In the genomic region with DNA sequence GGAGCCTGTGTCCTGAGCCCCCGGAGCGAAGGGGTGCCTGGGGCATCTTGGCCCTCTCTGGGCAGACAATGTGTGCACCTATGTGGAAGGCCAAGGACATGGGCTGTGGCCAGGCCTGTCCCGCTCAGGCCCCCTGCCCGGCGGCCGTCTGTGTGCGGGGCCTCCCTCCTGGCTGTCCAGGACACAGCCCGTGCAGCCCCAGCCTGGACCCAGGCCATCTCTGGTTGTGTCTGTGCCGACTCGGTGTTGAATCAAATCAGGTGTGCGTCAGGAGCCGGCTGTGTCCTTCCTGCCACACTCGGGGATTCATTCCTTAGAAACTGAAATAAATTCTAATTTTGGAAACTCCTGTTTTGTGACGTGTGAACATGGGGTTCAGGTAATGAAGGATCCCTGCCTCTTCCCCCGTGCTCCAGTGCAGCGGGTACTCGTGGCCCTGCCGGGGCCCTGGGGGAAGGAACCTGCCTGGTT, we compare ENCODE assay signal across 15 cellular contexts. TPM values are rescaled to one million over a fixed set of nuclear protein-coding genes. Genes with fewer than 3 reads are reported as not detected.
DNase-seq lines count a peak whose midpoint lies in the region; ATAC-seq, FAIRE-seq and TF ChIP-seq lines count a peak whose summit lies in the region.
"Had no signal": no experiment of that assay in that cellular context is flagged by ENCODE, and none has a peak within 500 bp of the region (broad histone marks: within the 10 kb centered on the region; RNA-seq: fewer than 3 reads in every experiment).

No MANE protein-coding gene starts in this region.

- H3K9me3 Mint-ChIP-seq in activated CD4-positive, alpha-beta T cell treated with anti-CD3 and anti-CD28 coated beads for 36 hours (ENCODE audit: low read depth) = no peaks in the 10 kb centered on the region
- H3K9me3 Mint-ChIP-seq in endodermal cell = peaks cover 3% of the 10 kb centered on the region

- H3K4me3 ChIP-seq in RWPE2 (ENCODE audit: severe bottlenecking) (no peak overlapping the region), endodermal cell (ENCODE audit: low read length) (peak overlapping the region; percentile 83), psoas muscle (peak overlapping the region; percentile 91), vagina (no peak overlapping the region)

- peaks cover 20% of the 10 kb centered on the region for H3K4me1 Mint-ChIP-seq in activated CD4-positive, alpha-beta T cell treated with anti-CD3 and anti-CD28 coated beads for 36 hours
- H3K4me1 Mint-ChIP-seq in endodermal cell = peaks cover 9% of the 10 kb centered on the region

- no peak for FAIRE-seq in urothelium cell line (lab: Jason Lieb, UNC)
- FAIRE-seq: A549, GM19239, K562 had no signal

- POLR2A ChIA-PET in activated CD4-positive, alpha-beta T cell treated with anti-CD3 and anti-CD28 coated beads for 36 hours (lab: Charles Lee) = no interaction called here

- ATAC-seq in activated CD4-positive, alpha-beta T cell treated with anti-CD3 and anti-CD28 coated beads for 36 hours = no peak
- ATAC-seq in RWPE2 (ENCODE audit: low read depth) = no peak
- no peak for ATAC-seq in psoas muscle

- no peak overlapping the region for H3K27ac Mint-ChIP-seq in activated CD4-positive, alpha-beta T cell treated with anti-CD3 and anti-CD28 coated beads for 36 hours
- peak overlapping the region; percentile 58 for H3K27ac Mint-ChIP-seq in endodermal cell

- H3K27me3 ChIP-seq in RWPE2 (ENCODE audit: insufficient read depth, poor library complexity, severe bottlenecking) (no peaks in the 10 kb centered on the region), endodermal cell (ENCODE audit: control insufficient read depth, insufficient read depth, low read length, poor library complexity, severe bottlenecking) (no peaks in the 10 kb centered on the region), psoas muscle (ENCODE audit: insufficient read depth in 3 of 3, low read length in 2 of 3) (no peaks in the 10 kb centered on the region), vagina (no peaks in the 10 kb centered on the region)
- H3K27me3 ChIP-seq: transverse colon had no signal

- TF ChIP-seq POLR2A in vagina (IDR thresholded peaks at IDR 0.05) = no peak

- intact Hi-C loops in activated CD4-positive, alpha-beta T cell treated with anti-CD3 and anti-CD28 coated beads for 36 hours (cut with DNase I, micrococcal nuclease) = loop anchor here in 1 of 2 experiments (10.0 kb wide), 1 partner anchor 264 kb away; no protein-coding TSS in a partner anchor
- intact Hi-C loops in psoas muscle (cut with DNase I) = no loop called here
- intact Hi-C loops in vagina (cut with DNase I) = loop anchor here (10.0 kb wide), 1 partner anchor 274 kb away; no protein-coding TSS in a partner anchor

- H3K36me3 ChIP-seq in RWPE2 (ENCODE audit: low read depth) = peaks cover 51% of the 10 kb centered on the region
- peaks cover 28% of the 10 kb centered on the region for H3K36me3 ChIP-seq in endodermal cell (ENCODE audit: control insufficient read depth, insufficient read depth, low read length)
- H3K36me3 ChIP-seq in psoas muscle (ENCODE audit: insufficient read depth in 1 of 2, low read depth in 1 of 2) = peaks cover under 1 to 62% of the 10 kb centered on the region in 2 donors
- peaks cover 0 to 25% of the 10 kb centered on the region in 2 donors for H3K36me3 ChIP-seq in vagina

- peak overlapping the region; percentile 50 for H3K27ac ChIP-seq in RWPE2 (ENCODE audit: poor library complexity, severe bottlenecking)
- H3K27ac ChIP-seq in endodermal cell (ENCODE audit: low read depth, low read length) = no peak overlapping the region
- no peak overlapping the region for H3K27ac ChIP-seq in psoas muscle
- no peak overlapping the region for H3K27ac ChIP-seq in vagina

- H3K27me3 Mint-ChIP-seq in activated CD4-positive, alpha-beta T cell treated with anti-CD3 and anti-CD28 coated beads for 36 hours = no peaks in the 10 kb centered on the region
- H3K27me3 Mint-ChIP-seq in endodermal cell (ENCODE audit: insufficient read depth) = peaks cover 3% of the 10 kb centered on the region

- peaks cover 26% of the 10 kb centered on the region for H3K36me3 Mint-ChIP-seq in activated CD4-positive, alpha-beta T cell treated with anti-CD3 and anti-CD28 coated beads for 36 hours (ENCODE audit: low read depth)
- H3K36me3 Mint-ChIP-seq in endodermal cell (ENCODE audit: low read depth) = peaks cover 19% of the 10 kb centered on the region

- peak overlapping the region; percentile 66 for H3K4me3 Mint-ChIP-seq in activated CD4-positive, alpha-beta T cell treated with anti-CD3 and anti-CD28 coated beads for 36 hours
- peak overlapping the region; percentile 67 for H3K4me3 Mint-ChIP-seq in endodermal cell

- no peaks in the 10 kb centered on the region for H3K9me3 ChIP-seq in RWPE2 (ENCODE audit: severe bottlenecking)
- H3K9me3 ChIP-seq in endodermal cell (ENCODE audit: control insufficient read depth, low read length) = peaks cover 7% of the 10 kb centered on the region
- H3K9me3 ChIP-seq in psoas muscle = no peaks in the 10 kb centered on the region
- no peaks in the 10 kb centered on the region for H3K9me3 ChIP-seq in vagina
- H3K9me3 ChIP-seq: transverse colon had no signal

- DNase-seq in activated CD4-positive, alpha-beta T cell treated with anti-CD3 and anti-CD28 coated beads for 36 hours = no peak
- no peak for DNase-seq in activated CD4-positive, alpha-beta T cell treated with anti-CD3 and anti-CD28 coated beads, Interleukin-2, amount 50 U/mL, for 48 hours
- DNase-seq in RWPE2 (ENCODE audit: low spot score) (no peak), endodermal cell (no peak), psoas muscle (no peak), AG20443 (ENCODE audit: low spot score) (no peak), vagina (ENCODE audit: extremely low spot score in 2 of 2) (no peak), urothelium cell line (ENCODE audit: low spot score) (no peak)
- DNase-seq: cortex of kidney, NCI-H2171, SHP77 treated with DMSO at 0.1 percent for 48 hours, transverse colon had no signal

- H3K4me1 ChIP-seq in RWPE2 (ENCODE audit: insufficient read depth, poor library complexity, severe bottlenecking) (no peaks in the 10 kb centered on the region), endodermal cell (ENCODE audit: control insufficient read depth, insufficient read depth, low read length) (peaks cover 6% of the 10 kb centered on the region), psoas muscle (peaks cover 11% of the 10 kb centered on the region), vagina (peaks cover 32% of the 10 kb centered on the region)
- H3K4me1 ChIP-seq: A549 had no signal

- CTCF ChIA-PET in activated CD4-positive, alpha-beta T cell treated with anti-CD3 and anti-CD28 coated beads for 36 hours (lab: Charles Lee) = interaction anchor here (0.6 kb wide), 1 partner anchor 432 kb away, joined by 3 read pairs; no protein-coding TSS in a partner anchor

- TF ChIP-seq CTCF in RWPE2 (IDR thresholded peaks at IDR 0.05; ENCODE audit: poor library complexity, severe bottlenecking) (no peak), endodermal cell (conservative IDR thresholded peaks at IDR 0.05) (no peak), psoas muscle (IDR thresholded peaks at IDR 0.05) (no peak), vagina (IDR thresholded peaks at IDR 0.05) (no peak)

- peak overlapping the region; percentile 25 for H3K9ac ChIP-seq in endodermal cell (ENCODE audit: extremely low read depth, low read length, poor library complexity, severe bottlenecking)

- 87 to 95% methylated on average over 14 to 18 of the region's 18 CpGs for WGBS in endodermal cell (ENCODE audit: insufficient coverage in 1 of 2, insufficient read length in 1 of 2), 2 experiments
- WGBS in psoas muscle, 3 donors = 67 to 79% (median 69%) methylated on average over 18 of the region's 18 CpGs

RNA-seq across cellular contexts. Expression of a gene that starts 1.5 kb away (rescaled TPM):
- 10 to 100 TPM; 14.4 to 18.3 TPM for total RNA-seq in activated CD4-positive, alpha-beta T cell treated with anti-CD3 and anti-CD28 coated beads for 36 hours
- total RNA-seq in endodermal cell (10 to 100 TPM; 22.2 to 22.9 TPM), psoas muscle (10 to 100 TPM in 3 of 4 donors, 1 to 10 TPM in 1; 10.0 to 26.6 (median 15.9) TPM), vagina (39.0 TPM)
- polyA plus RNA-seq in endodermal cell (2013, experiment 1 of 2) = 17.4 TPM
- 17.2 TPM for polyA plus RNA-seq in endodermal cell (2013, experiment 2 of 2)
- polyA plus RNA-seq in psoas muscle = 10 to 100 TPM; 18.0 to 22.3 (median 20.6) TPM

RNA-seq across cellular contexts. Expression of a gene that starts 13.6 kb away (rescaled TPM):
- total RNA-seq in activated CD4-positive, alpha-beta T cell treated with anti-CD3 and anti-CD28 coated beads for 36 hours = 10 to 100 TPM; 60.7 to 74.5 TPM
- 10 to 100 TPM; 49.6 to 56.4 TPM for total RNA-seq in endodermal cell
- 34.2 TPM for polyA plus RNA-seq in endodermal cell (2013, experiment 1 of 2)
- 30.6 TPM for polyA plus RNA-seq in endodermal cell (2013, experiment 2 of 2)
- total RNA-seq in psoas muscle = 10 to 100 TPM; 19.9 to 29.5 (median 24.0) TPM
- polyA plus RNA-seq in psoas muscle = 10 to 100 TPM; 30.6 to 52.1 (median 46.8) TPM
- 40.3 TPM for total RNA-seq in vagina

RNA-seq across cellular contexts. Expression of a gene that starts 28.8 kb away (rescaled TPM):
- 1 to 10 TPM; 2.2 to 2.7 TPM for total RNA-seq in activated CD4-positive, alpha-beta T cell treated with anti-CD3 and anti-CD28 coated beads for 36 hours
- total RNA-seq in endodermal cell = 10 to 100 TPM in 1 of 2 donors, 1 to 10 TPM in 1; 8.8 to 11.2 TPM
- polyA plus RNA-seq in endodermal cell (2013, experiment 1 of 2) = 1.6 TPM
- polyA plus RNA-seq in endodermal cell (2013, experiment 2 of 2) = 1.4 TPM
- under 1 TPM in 3 of 4 donors, not detected in 1; 0.16 to 0.69 (median 0.25) TPM for total RNA-seq in psoas muscle
- polyA plus RNA-seq in psoas muscle = under 1 TPM; 0.03 to 0.09 (median 0.04) TPM
- 4.2 TPM for total RNA-seq in vagina

RNA-seq across cellular contexts. Expression of a gene that starts 45.5 kb away (rescaled TPM):
- 10 to 100 TPM; 42.2 to 49.2 TPM for total RNA-seq in activated CD4-positive, alpha-beta T cell treated with anti-CD3 and anti-CD28 coated beads for 36 hours
- total RNA-seq in endodermal cell = 10 to 100 TPM; 43.7 to 46.0 TPM
- 39.7 TPM for polyA plus RNA-seq in endodermal cell (2013, experiment 1 of 2)
- polyA plus RNA-seq in endodermal cell (2013, experiment 2 of 2) = 35.7 TPM
- 10 to 100 TPM; 18.0 to 21.8 (median 19.0) TPM for total RNA-seq in psoas muscle
- polyA plus RNA-seq in psoas muscle = 10 to 100 TPM in 2 of 3 donors, 1 to 10 TPM in 1; 9.5 to 11.2 (median 10.6) TPM
- total RNA-seq in vagina = 45.4 TPM

RNA-seq across cellular contexts. Expression of a gene that starts 51.8 kb away (rescaled TPM):
- total RNA-seq in activated CD4-positive, alpha-beta T cell treated with anti-CD3 and anti-CD28 coated beads for 36 hours = 10 to 100 TPM; 33.5 to 41.5 TPM
- total RNA-seq in endodermal cell = 10 to 100 TPM; 57.2 to 62.8 TPM
- 33.2 TPM for polyA plus RNA-seq in endodermal cell (2013, experiment 1 of 2)
- polyA plus RNA-seq in endodermal cell (2013, experiment 2 of 2) = 25.5 TPM
- total RNA-seq in psoas muscle = 10 to 100 TPM; 13.5 to 19.4 (median 15.3) TPM
- 1 to 10 TPM; 4.3 to 5.3 (median 5.1) TPM for polyA plus RNA-seq in psoas muscle
- total RNA-seq in vagina = 29.2 TPM

Comparison
In these comparisons a context has a peak if more than half of its experiments do, and no peak if none do; other contexts are left out.
1. H3K4me3 ChIP-seq: peak in endodermal cell (single experiment) and psoas muscle (single experiment); none in RWPE2 (single experiment) and vagina (0 of 2).